Comparison of ENCODE assay signal across 14 cellular contexts in the genomic region with DNA sequence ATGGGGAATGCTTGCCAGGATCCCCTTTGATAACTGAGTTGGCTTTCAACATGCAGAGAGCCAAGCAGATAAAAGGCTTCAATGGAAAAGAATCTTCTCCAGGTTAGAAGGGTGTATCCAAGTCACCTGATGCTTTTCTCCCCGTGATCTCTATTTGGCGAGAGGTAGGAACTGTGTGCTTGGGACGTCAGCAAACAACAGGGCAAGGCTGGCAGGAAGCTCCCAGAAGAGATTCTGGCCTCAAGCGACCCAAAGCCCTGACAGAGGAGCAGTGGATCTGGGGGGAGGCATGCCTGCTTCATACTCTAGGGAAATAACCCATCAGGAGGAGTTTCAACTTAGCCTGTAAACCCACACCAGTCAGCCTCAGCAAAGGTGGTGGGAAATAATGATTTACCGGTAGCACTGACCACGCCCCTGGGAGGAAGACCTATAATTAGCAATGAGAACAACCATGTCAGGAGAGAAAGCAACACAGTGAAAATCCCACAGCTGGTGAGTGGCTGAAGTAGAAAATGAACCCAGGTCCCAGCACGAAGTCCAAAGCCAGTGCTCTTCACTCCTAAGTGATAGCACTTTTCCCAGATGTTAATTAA.
DNase-seq lines count a peak whose midpoint lies in the region; ATAC-seq, FAIRE-seq and TF ChIP-seq lines count a peak whose summit lies in the region.
"Had no signal": no experiment of that assay in that cellular context is flagged by ENCODE, and none has a peak within 500 bp of the region (broad histone marks: within the 10 kb centered on the region; RNA-seq: fewer than 3 reads in every experiment).

No MANE protein-coding gene starts in this region.

- SMC1A ChIA-PET in GM12878 (lab: Charles Lee; ENCODE audit: uncharacterized antibody, unreplicated experiment) = interaction anchor here (0.5 to 2.0 kb wide), 3 partner anchors 283 to 530 kb away, joined by 3 to 4 read pairs (median 4); no protein-coding TSS in a partner anchor

- no peaks in the 10 kb centered on the region for H3K9me3 ChIP-seq in heart left ventricle
- no peaks in the 10 kb centered on the region for H3K9me3 ChIP-seq in GM12878 (replicated peaks; ENCODE audit: control insufficient read depth, insufficient read depth, low read length)
- H3K9me3 ChIP-seq in upper lobe of right lung = no peaks in the 10 kb centered on the region
- H3K9me3 ChIP-seq: esophagus muscularis mucosa, stomach had no signal

- H3K4me2 ChIP-seq in GM12878 (ENCODE audit: control insufficient read depth, insufficient read depth) = peak overlapping the region; percentile 50

- H3K9ac ChIP-seq in GM12878 (ENCODE audit: control insufficient read depth, insufficient read depth, low read length) = no peak overlapping the region

- H3K79me2 ChIP-seq in GM12878 (ENCODE audit: control insufficient read depth, insufficient read depth, low read length) = no peaks in the 10 kb centered on the region

- in situ Hi-C loops in GM12878 (cut with MboI) = loop anchor here (5.0 to 25.0 kb wide), 2 partner anchors 536 to 576 kb away; no protein-coding TSS in a partner anchor

- H3K4me1 ChIP-seq in heart left ventricle (peaks cover 0 to 13% (median 1%) of the 10 kb centered on the region in 12 donors), GM12878 (ENCODE audit: control insufficient read depth, insufficient read depth, low read length) (peaks cover 14% of the 10 kb centered on the region), upper lobe of right lung (no peaks in the 10 kb centered on the region)
- H3K4me1 ChIP-seq: esophagus muscularis mucosa, stomach had no signal

- TF ChIP-seq EP300 in GM12878 (IDR thresholded peaks at IDR 0.05; ENCODE audit: borderline replicate concordance in 1 of 2, control insufficient read depth in 1 of 2, low read depth in 2 of 2, low read length in 2 of 2) = no peak

- no TSS peak for BruUV-seq in GM12878 (replicated peaks; lab: Mats Ljungman, UMichigan)

- H3K27me3 ChIP-seq in heart left ventricle = no peaks in the 10 kb centered on the region
- H3K27me3 ChIP-seq in GM12878 (replicated peaks in 1 of 2; ENCODE audit: control insufficient read depth in 2 of 2, insufficient read depth in 2 of 2, low read length in 1 of 2) = no peaks in the 10 kb centered on the region; a peak in 3 of 4 replicates
- no peaks in the 10 kb centered on the region for H3K27me3 ChIP-seq in upper lobe of right lung
- no peaks in the 10 kb centered on the region for H3K27me3 ChIP-seq in dorsolateral prefrontal cortex
- H3K27me3 ChIP-seq: esophagus muscularis mucosa, stomach had no signal

- no peak overlapping the region for H3K4me3 ChIP-seq in heart left ventricle
- H3K4me3 ChIP-seq in GM12878 = no peak overlapping the region
- H3K4me3 ChIP-seq in upper lobe of right lung = no peak overlapping the region
- no peak overlapping the region for H3K4me3 ChIP-seq in dorsolateral prefrontal cortex
- H3K4me3 ChIP-seq: esophagus muscularis mucosa, stomach had no signal

- TF ChIP-seq CTCF in heart left ventricle (IDR thresholded peaks at IDR 0.05) (no peak), GM12878 (IDR thresholded peaks at IDR 0.05 in 2 of 3, conservative IDR thresholded peaks at IDR 0.05 in 1 of 3; ENCODE audit: control insufficient read depth in 2 of 3, extremely low read depth in 1 of 3, insufficient read depth in 1 of 3, low read depth in 3 of 3, low read length in 3 of 3) (no peak), upper lobe of right lung (IDR thresholded peaks at IDR 0.05) (no peak), dorsolateral prefrontal cortex (IDR thresholded peaks at IDR 0.05 in 54 of 56, conservative IDR thresholded peaks at IDR 0.05 in 2 of 56; ENCODE audit: low read depth in 1 of 56, partially characterized antibody in 56 of 56) (no peak)

- no peak for TF ChIP-seq POLR2A in heart left ventricle (IDR thresholded peaks at IDR 0.05)
- no peak for TF ChIP-seq POLR2A in GM12878 (IDR thresholded peaks at IDR 0.05; ENCODE audit: low read depth, low read length)

- H2AFZ ChIP-seq in GM12878 (ENCODE audit: control insufficient read depth, low read depth, low read length) = peak overlapping the region; percentile 15

- H3K27ac ChIP-seq in heart left ventricle (peak overlapping the region in 7 of 12 donors; percentile 0 to 63 (median 17)), GM12878 (ENCODE audit: control insufficient read depth, insufficient read depth) (no peak overlapping the region), upper lobe of right lung (peak overlapping the region; percentile 0), dorsolateral prefrontal cortex (no peak overlapping the region)
- H3K27ac ChIP-seq: esophagus muscularis mucosa, stomach had no signal

- intact Hi-C loops in heart left ventricle (cut with DNase I) (loop anchor here in 1 of 10 donors (10.0 kb wide), 1 partner anchor 539 kb away; no protein-coding TSS in a partner anchor), cardiac septum (cut with DNase I) (loop anchor here (10.0 kb wide), 1 partner anchor 529 kb away; no protein-coding TSS in a partner anchor), GM12878 (cut with micrococcal nuclease; ENCODE audit: unreplicated experiment) (no loop called here), upper lobe of right lung (cut with DNase I) (loop anchor here (5.0 kb wide), 1 partner anchor 281 kb away; no protein-coding TSS in a partner anchor), dorsolateral prefrontal cortex (cut with DNase I) (loop anchor here in 1 of 2 donors (10.0 kb wide), 1 partner anchor 199 kb away; the partner anchor contains the start of gene ZNF532)

- CTCF ChIA-PET in GM12878 (lab: Yijun Ruan, JAX) = interaction anchor here (0.6 to 9.5 kb wide), 5 partner anchors 18 to 801 kb away, joined by 3 to 118 read pairs (median 4); no protein-coding TSS in a partner anchor

- FAIRE-seq in GM12878 (lab: Jason Lieb, UNC) = no peak
- FAIRE-seq: bronchial epithelial cell, keratinocyte had no signal

- POLR2A ChIA-PET in GM12878 (lab: Charles Lee) = no interaction called here

- H4K20me1 ChIP-seq in GM12878 (ENCODE audit: control insufficient read depth, insufficient read depth) = no peaks in the 10 kb centered on the region

- TF ChIP-seq RAD21 in GM12878 (IDR thresholded peaks at IDR 0.05; ENCODE audit: insufficient read depth, low read depth, low read length) = no peak

- WGBS in heart left ventricle, 4 donors = 41 to 58% (median 54%) methylated on average over 7 of the region's 7 CpGs
- WGBS in GM12878 (ENCODE audit: insufficient coverage, insufficient replicate concordance, low lambda C conversion rate, missing lambda C conversion rate) = 33% methylated on average over 7 of the region's 7 CpGs

- ATAC-seq in heart left ventricle = peak in 3 of 4 donors; percentile 20 to 62 (median 46)
- ATAC-seq in HG03571 (IDR thresholded peaks at IDR 0.05; ENCODE audit: unreplicated experiment) = peak; percentile 64
- peak; percentile 37 for ATAC-seq in GM12878
- no peak for ATAC-seq in upper lobe of right lung
- no peak for ATAC-seq in GM21515 (IDR thresholded peaks at IDR 0.05; ENCODE audit: unreplicated experiment)
- no peak for ATAC-seq in HG03457 (IDR thresholded peaks at IDR 0.05; ENCODE audit: unreplicated experiment)

- no peaks in the 10 kb centered on the region for H3K36me3 ChIP-seq in heart left ventricle
- H3K36me3 ChIP-seq in GM12878 (ENCODE audit: control insufficient read depth in 2 of 2, insufficient read depth in 2 of 2, low read length in 1 of 2) = no peaks in the 10 kb centered on the region
- no peaks in the 10 kb centered on the region for H3K36me3 ChIP-seq in upper lobe of right lung
- H3K36me3 ChIP-seq: esophagus muscularis mucosa, stomach had no signal

- RAD21 ChIA-PET in GM12878 (lab: Charles Lee; ENCODE audit: unreplicated experiment) = interaction anchor here (1.7 kb wide), 1 partner anchor 295 kb away, joined by 5 read pairs; no protein-coding TSS in a partner anchor

- DNase-seq in heart left ventricle (no peak), cardiac septum (ENCODE audit: low spot score) (no peak), GM12878 (ENCODE audit: low read depth, low spot score) (peak; percentile 31), upper lobe of right lung (no peak), dorsolateral prefrontal cortex (no peak)
- DNase-seq: activated CD4-positive, alpha-beta T cell treated with anti-CD3 and anti-CD28 coated beads for 1 hour; NCI-H2107; stomach had no signal

TF ChIP-seq in GM12878, 131 proteins besides CTCF, POLR2A, EP300 and RAD21:
- TF ChIP-seq POLR2AphosphoS2 (IDR thresholded peaks at IDR 0.05; ENCODE audit: low read depth, low read length) (no peak), GATAD2B (conservative IDR thresholded peaks at IDR 0.05; ENCODE audit: low read depth) (no peak), SKIL (IDR thresholded peaks at IDR 0.05; ENCODE audit: low read depth, poor library complexity, severe bottlenecking) (no peak), ELK1 (IDR thresholded peaks at IDR 0.05; ENCODE audit: low read depth, low read length) (no peak), CEBPB (IDR thresholded peaks at IDR 0.05; ENCODE audit: borderline replicate concordance in 1 of 2, low read depth in 2 of 2, low read length in 2 of 2) (no peak), MEF2B (IDR thresholded peaks at IDR 0.05; ENCODE audit: partially characterized antibody, poor library complexity, severe bottlenecking) (peak; percentile 19)

Comparison
In these comparisons a context has a peak if more than half of its experiments do, and no peak if none do; other contexts are left out.
1. ATAC-seq: peak in heart left ventricle (3 of 4), HG03571 (single experiment) and GM12878 (single experiment); none in upper lobe of right lung (single experiment), GM21515 (single experiment) and HG03457 (single experiment).
2. H3K27ac ChIP-seq: peak in heart left ventricle (7 of 12) and upper lobe of right lung (single experiment); none in GM12878 (single experiment) and dorsolateral prefrontal cortex (0 of 59).